ENCODE assay signal across 11 cellular contexts in the genomic region with DNA sequence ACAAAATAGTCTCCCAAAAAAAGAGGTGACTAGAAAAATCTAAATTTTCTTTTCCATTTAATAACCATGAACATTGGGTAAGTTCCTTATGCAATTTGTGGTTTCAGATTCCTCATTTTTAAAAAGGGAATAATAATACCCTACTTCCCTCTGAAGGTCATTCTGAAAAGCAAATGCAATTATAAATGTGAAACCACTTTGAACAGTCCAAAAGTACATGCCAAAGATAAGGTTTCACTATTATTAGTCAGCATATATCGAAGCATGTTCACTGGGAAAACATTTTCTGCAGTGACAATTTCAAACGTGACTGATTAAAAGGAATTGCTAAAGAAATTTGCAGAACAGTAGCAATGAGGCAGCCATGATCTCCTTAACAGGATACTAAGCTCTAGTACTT.
A peak's percentile ranks its signal among the peaks of the same experiment; 100 is the strongest.
DNase-seq lines count a peak whose midpoint lies in the region; ATAC-seq and TF ChIP-seq lines count a peak whose summit lies in the region.
"Had no signal": no experiment of that assay in that cellular context is flagged by ENCODE, and none has a peak within 500 bp of the region (broad histone marks: within the 10 kb centered on the region; RNA-seq: fewer than 3 reads in every experiment).

No MANE protein-coding gene starts in this region.

- H3K27ac ChIP-seq in parathyroid adenoma: no peak overlapping the region

- H3K4me1 Mint-ChIP-seq in stimulated activated effector memory CD8-positive, alpha-beta T cell treated with anti-CD3 and anti-CD28 coated beads, Interleukin-12 subunit alpha, Interleukin-12 subunit beta, amount 100 ng/mL, for 72 hours: peaks cover 1% of the 10 kb centered on the region

- TF ChIP-seq CTCF in parathyroid adenoma (IDR thresholded peaks at IDR 0.05): no peak

- H3K36me3 ChIP-seq in parathyroid adenoma (ENCODE audit: control insufficient read depth, insufficient read depth, low read length): no peaks in the 10 kb centered on the region

- no peak overlapping the region for H3K9ac ChIP-seq in parathyroid adenoma

- no peaks in the 10 kb centered on the region for H3K27me3 ChIP-seq in parathyroid adenoma (ENCODE audit: control insufficient read depth, insufficient read depth, low read length)

- H3K36me3 Mint-ChIP-seq in stimulated activated effector memory CD8-positive, alpha-beta T cell treated with anti-CD3 and anti-CD28 coated beads, Interleukin-12 subunit alpha, Interleukin-12 subunit beta, amount 100 ng/mL, for 72 hours: no peaks in the 10 kb centered on the region
- H3K36me3 Mint-ChIP-seq: activated naive CD4-positive, alpha-beta T cell treated with anti-CD3 and anti-CD28 coated beads, Interleukin-2, amount 50 U/mL, for 72 hours had no signal

- H3K9me3 ChIP-seq in parathyroid adenoma (ENCODE audit: control insufficient read depth, low read length): no peaks in the 10 kb centered on the region

- no peak overlapping the region for H3K4me3 Mint-ChIP-seq in stimulated activated effector memory CD8-positive, alpha-beta T cell treated with anti-CD3 and anti-CD28 coated beads, Interleukin-12 subunit alpha, Interleukin-12 subunit beta, amount 100 ng/mL, for 72 hours

- peak overlapping the region; percentile 26 for H2AFZ ChIP-seq in parathyroid adenoma

- H3K4me1 ChIP-seq in parathyroid adenoma: peaks cover 7% of the 10 kb centered on the region

- no peaks in the 10 kb centered on the region for H3K79me2 ChIP-seq in parathyroid adenoma

- DNase-seq in GM04503 (ENCODE audit: low read depth) (peak; percentile 50), NOMO-1 treated with DMSO at 0.1 percent for 48 hours (lab: John Stamatoyannopoulos, UW; ENCODE audit: unreplicated experiment) (peak; percentile 79), dermis blood vessel endothelial cell (peak; percentile 31)
- DNase-seq in stimulated activated effector memory CD8-positive, alpha-beta T cell treated with anti-CD3 and anti-CD28 coated beads, Interleukin-12 subunit alpha, Interleukin-12 subunit beta, amount 100 ng/mL, for 72 hours (ENCODE audit: low spot score in 2 of 2): no peak
- DNase-seq: activated CD4-positive, CD25-positive, alpha-beta regulatory T cell; NCI-H524 treated with DMSO at 0.1 percent for 48 hours had no signal

- ATAC-seq in GM21619 (IDR thresholded peaks at IDR 0.05; ENCODE audit: unreplicated experiment) (no peak), HG03280 (IDR thresholded peaks at IDR 0.05; ENCODE audit: unreplicated experiment) (no peak), GM19035 (IDR thresholded peaks at IDR 0.05; ENCODE audit: unreplicated experiment) (no peak)
- ATAC-seq in stimulated activated effector memory CD8-positive, alpha-beta T cell treated with anti-CD3 and anti-CD28 coated beads, Interleukin-12 subunit alpha, Interleukin-12 subunit beta, amount 100 ng/mL, for 72 hours: no peak

- peak overlapping the region; percentile 33 for H3K4me2 ChIP-seq in parathyroid adenoma (ENCODE audit: low read length)

- H3K27ac Mint-ChIP-seq in stimulated activated effector memory CD8-positive, alpha-beta T cell treated with anti-CD3 and anti-CD28 coated beads, Interleukin-12 subunit alpha, Interleukin-12 subunit beta, amount 100 ng/mL, for 72 hours: no peak overlapping the region

- no peak overlapping the region for H3K4me3 ChIP-seq in parathyroid adenoma (ENCODE audit: low read depth, low read length)

- no peaks in the 10 kb centered on the region for H3K9me3 Mint-ChIP-seq in stimulated activated effector memory CD8-positive, alpha-beta T cell treated with anti-CD3 and anti-CD28 coated beads, Interleukin-12 subunit alpha, Interleukin-12 subunit beta, amount 100 ng/mL, for 72 hours

Comparison
In these comparisons a context has a peak if more than half of its experiments do, and no peak if none do; other contexts are left out.
1. DNase-seq: peak in GM04503 (single experiment), NOMO-1 treated with DMSO at 0.1 percent for 48 hours (single experiment) and dermis blood vessel endothelial cell (single experiment); none in stimulated activated effector memory CD8-positive, alpha-beta T cell treated with anti-CD3 and anti-CD28 coated beads, Interleukin-12 subunit alpha, Interleukin-12 subunit beta, amount 100 ng/mL, for 72 hours (0 of 2).